Comparison of ENCODE assay signal across 34 cellular contexts in genomic region chr1:43107664-43108063, GRCh38.
"Had no signal": no experiment of that assay in that cellular context is flagged by ENCODE, and none has a peak within 500 bp of the region (broad histone marks: within the 10 kb centered on the region; RNA-seq: fewer than 3 reads in every experiment).

No MANE protein-coding gene starts in this region.

- H3K36me3 ChIP-seq: adrenal gland, ascending aorta, brain microvascular endothelial cell, breast epithelium, cardiac muscle cell had no signal

- H3K9me3 ChIP-seq: adrenal gland, body of pancreas had no signal

- H3K27ac ChIP-seq: adrenal gland, ascending aorta, body of pancreas, brain microvascular endothelial cell, breast epithelium, cardiac muscle cell had no signal

- ATAC-seq: activated naive CD4-positive, alpha-beta T cell treated with anti-CD3 and anti-CD28 coated beads, Interleukin-2, amount 50 U/mL, for 72 hours; activated naive CD8-positive, alpha-beta T cell treated with anti-CD3 and anti-CD28 coated beads, Interleukin-2, amount 50 U/mL, for 24 hours; activated T-cell treated with anti-CD3 and anti-CD28 coated beads, Interleukin-2, amount 50 U/mL, for 4 hours; activated T-cell treated with anti-CD3 and anti-CD28 coated beads, Interleukin-2, amount 50 U/mL, for 72 hours; activated T-helper 17 cell treated with anti-CD3 and anti-CD28 coated beads, Interleukin-2, amount 50 U/mL, for 72 hours; body of pancreas had no signal

- H3K4me1 ChIP-seq: adrenal gland, ascending aorta, body of pancreas, breast epithelium had no signal

- H3K27me3 ChIP-seq: adrenal gland, ascending aorta, body of pancreas, brain microvascular endothelial cell, breast epithelium, cardiac muscle cell had no signal

- FAIRE-seq: astrocyte, bronchial epithelial cell had no signal

- DNase-seq: activated effector memory CD4-positive, alpha-beta T cell treated with anti-CD3 and anti-CD28 coated beads, Interleukin-2, amount 50 U/mL, for 16 hours; activated effector memory CD4-positive, alpha-beta T cell treated with Interleukin-2 at 50 U/mL for 16 hours; activated gamma-delta T cell; activated gamma-delta T cell treated with Interleukin-2 at 50 U/mL for 16 hours; activated naive CD4-positive, alpha-beta T cell; activated naive CD4-positive, alpha-beta T cell treated with anti-CD3 and anti-CD28 coated beads for 36 hours; activated naive CD4-positive, alpha-beta T cell treated with anti-CD3 and anti-CD28 coated beads, Interleukin-2, amount 10 ng/mL, durations not matched to agents 7 days and 5 days; activated naive CD4-positive, alpha-beta T cell treated with anti-CD3 and anti-CD28 coated beads, Interleukin-2, amount 50 U/mL, for 16 hours; activated naive CD4-positive, alpha-beta T cell treated with Interleukin-2 at 50 U/mL for 16 hours; activated naive CD8-positive, alpha-beta T cell treated with anti-CD3 and anti-CD28 coated beads for 36 hours; activated naive CD8-positive, alpha-beta T cell treated with anti-CD3 and anti-CD28 coated beads, Interleukin-2, amount 10 ng/mL, durations not matched to agents 7 days and 5 days; activated naive CD8-positive, alpha-beta T cell treated with anti-CD3 and anti-CD28 coated beads, Interleukin-2, amount 50 U/mL, for 24 hours; activated T-cell treated with anti-CD3 and anti-CD28 coated beads, Interleukin-2, amount 50 U/mL, for 1 hour; activated T-cell treated with anti-CD3 and anti-CD28 coated beads, Interleukin-2, amount 50 U/mL, for 24 hours; activated T-cell treated with anti-CD3 and anti-CD28 coated beads, Interleukin-2, amount 50 U/mL, for 4 hours; activated T-cell treated with anti-CD3 and anti-CD28 coated beads, Interleukin-2, amount 50 U/mL, for 48 hours; activated T-cell treated with anti-CD3 and anti-CD28 coated beads, Interleukin-2, amount 50 U/mL, for 72 hours; adrenal gland; amniotic stem cell; amygdala; anterior cingulate cortex; aorta; body of pancreas; brain microvascular endothelial cell; caudate nucleus; central memory CD4-positive, alpha-beta T cell; cerebellar nuclear complex had no signal

- H3K4me3 ChIP-seq: adrenal gland, ascending aorta, body of pancreas, breast epithelium, cardiac muscle cell had no signal
